Comparison of ENCODE assay signal across 13 cellular contexts in the genomic region with DNA sequence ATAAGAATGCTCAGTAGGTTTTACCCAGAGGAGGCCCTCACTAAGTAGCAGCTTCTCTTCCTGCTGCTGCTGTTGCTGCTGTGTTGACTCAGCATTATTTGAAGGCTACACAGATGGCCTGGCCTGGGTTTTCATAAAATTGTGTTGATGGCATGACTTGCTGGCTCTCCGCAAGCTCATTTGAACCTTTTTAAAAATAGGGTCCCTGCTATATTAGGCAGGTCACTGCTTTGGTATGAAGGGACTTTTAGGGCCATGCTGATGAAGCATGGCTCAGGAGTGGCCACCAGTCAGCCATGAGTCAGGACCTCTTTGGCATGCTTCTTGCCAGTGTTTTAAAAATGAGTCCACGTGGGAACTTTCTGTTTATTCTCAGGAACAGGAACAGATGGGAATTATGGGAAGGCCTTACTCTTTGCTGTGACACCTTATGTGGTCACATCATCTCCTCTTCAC.
DNase-seq lines count a peak whose midpoint lies in the region; ATAC-seq, FAIRE-seq and TF ChIP-seq lines count a peak whose summit lies in the region.
"Had no signal": no experiment of that assay in that cellular context is flagged by ENCODE, and none has a peak within 500 bp of the region (broad histone marks: within the 10 kb centered on the region; RNA-seq: fewer than 3 reads in every experiment).

No MANE protein-coding gene starts in this region.

- no peak overlapping the region for H2AFZ ChIP-seq in mesenchymal stem cell (ENCODE audit: low read depth, low read length)

- H3K4me3 ChIP-seq in AG10803 (ENCODE audit: low read length), result no peak overlapping the region
- no peak overlapping the region for H3K4me3 ChIP-seq in bronchial epithelial cell (ENCODE audit: low read depth, low read length)
- H3K4me3 ChIP-seq in mesenchymal stem cell (ENCODE audit: insufficient read depth in 1 of 2, low read depth in 1 of 2, low read length in 2 of 2), result no peak overlapping the region
- H3K4me3 ChIP-seq: cardiac muscle cell had no signal

- no peaks in the 10 kb centered on the region for H3K36me3 Mint-ChIP-seq in nephron progenitor cell (ENCODE audit: low read depth)
- H3K36me3 Mint-ChIP-seq: naive thymus-derived CD4-positive, alpha-beta T cell had no signal

- no peak overlapping the region for H2BK12ac ChIP-seq in mesenchymal stem cell (ENCODE audit: low read length in 2 of 2)

- H3K4me2 ChIP-seq in mesenchymal stem cell (ENCODE audit: low read length, poor library complexity, severe bottlenecking), result no peak overlapping the region

- 57% methylated on average over 1 of the region's 2 CpGs for WGBS in mesenchymal stem cell

- no peaks in the 10 kb centered on the region for H3K36me3 ChIP-seq in bronchial epithelial cell (ENCODE audit: control insufficient read depth, insufficient read depth, low read length)
- H3K36me3 ChIP-seq in mesenchymal stem cell (ENCODE audit: control insufficient read depth in 1 of 2, insufficient read depth in 2 of 2, low read depth in 1 of 2, low read length in 2 of 2), result no peaks in the 10 kb centered on the region
- H3K36me3 ChIP-seq: cardiac muscle cell had no signal

- no peak overlapping the region for H2BK15ac ChIP-seq in mesenchymal stem cell (ENCODE audit: low read depth, poor library complexity, severe bottlenecking)

- no peak overlapping the region for H4K91ac ChIP-seq in mesenchymal stem cell (ENCODE audit: low read length)

- no peak overlapping the region for H2BK120ac ChIP-seq in mesenchymal stem cell (ENCODE audit: low read depth, low read length)

- no peak overlapping the region for H3K27ac ChIP-seq in mesenchymal stem cell (ENCODE audit: low read length, poor library complexity, severe bottlenecking)
- H3K27ac ChIP-seq: cardiac muscle cell had no signal

- H3K27me3 ChIP-seq in bronchial epithelial cell (ENCODE audit: control insufficient read depth, insufficient read depth, low read length) (no peaks in the 10 kb centered on the region), mesenchymal stem cell (ENCODE audit: control insufficient read depth in 1 of 2, insufficient read depth in 1 of 2, low read length in 2 of 2) (no peaks in the 10 kb centered on the region)
- H3K27me3 ChIP-seq: cardiac muscle cell had no signal

- H3K9me3 Mint-ChIP-seq in nephron progenitor cell, result peaks cover 20% of the 10 kb centered on the region

- DNase-seq in AG10803 (ENCODE audit: low read depth), result peak; percentile 70
- DNase-seq in HT1080 (ENCODE audit: low read depth), result peak; percentile 56
- DNase-seq in bronchial epithelial cell (ENCODE audit: low read depth), result peak; percentile 60
- peak; percentile 60 for DNase-seq in mesenchymal stem cell
- DNase-seq in nephron progenitor cell, result no peak
- DNase-seq in SKM-1 (lab: John Stamatoyannopoulos, UW; ENCODE audit: unreplicated experiment), result no peak
- DNase-seq: head of caudate nucleus; naive thymus-derived CD4-positive, alpha-beta T cell had no signal

- no peaks in the 10 kb centered on the region for H3K9me3 ChIP-seq in mesenchymal stem cell (ENCODE audit: control insufficient read depth, low read length)

- no peak for FAIRE-seq in bronchial epithelial cell (lab: Jason Lieb, UNC)
- FAIRE-seq: urothelium cell line had no signal

- TF ChIP-seq CTCF in AG10803 (conservative IDR thresholded peaks at IDR 0.05; ENCODE audit: low read length) (no peak), bronchial epithelial cell (IDR thresholded peaks at IDR 0.05; ENCODE audit: insufficient read depth, low read length, severe bottlenecking) (no peak), nephron progenitor cell (IDR thresholded peaks at IDR 0.05) (no peak)

- peak overlapping the region; percentile 67 for H3K9ac ChIP-seq in mesenchymal stem cell (ENCODE audit: low read length)

- H2AK5ac ChIP-seq in mesenchymal stem cell (ENCODE audit: low read length, severe bottlenecking), result no peak overlapping the region

- no peak overlapping the region for H3K4me3 Mint-ChIP-seq in nephron progenitor cell
- H3K4me3 Mint-ChIP-seq: naive thymus-derived CD4-positive, alpha-beta T cell; T-helper 1 cell treated with Interleukin-12 subunit alpha and Interleukin-12 subunit beta and Interleukin-4 antibody, amounts not matched to agents 30 μg/mL and 1 μg/mL, for 36 hours had no signal

- no peaks in the 10 kb centered on the region for H3K79me1 ChIP-seq in mesenchymal stem cell (replicated peaks; ENCODE audit: low read length, poor library complexity, severe bottlenecking)

- peaks cover 5% of the 10 kb centered on the region for H3K4me1 Mint-ChIP-seq in nephron progenitor cell

- no peak overlapping the region for H3K27ac Mint-ChIP-seq in nephron progenitor cell
- H3K27ac Mint-ChIP-seq: naive thymus-derived CD4-positive, alpha-beta T cell; T-helper 1 cell treated with Interleukin-12 subunit alpha and Interleukin-12 subunit beta and Interleukin-4 antibody, amounts not matched to agents 30 μg/mL and 1 μg/mL, for 36 hours had no signal

- no peak overlapping the region for H3K4ac ChIP-seq in mesenchymal stem cell (ENCODE audit: low read depth in 1 of 2, low read length in 2 of 2)

- no peak overlapping the region for H3K23ac ChIP-seq in mesenchymal stem cell (ENCODE audit: low read length in 2 of 2)

- ATAC-seq in HG03469 (IDR thresholded peaks at IDR 0.05; ENCODE audit: unreplicated experiment) (no peak), HG02981 (IDR thresholded peaks at IDR 0.05; ENCODE audit: unreplicated experiment) (no peak)
- ATAC-seq: naive thymus-derived CD4-positive, alpha-beta T cell had no signal

- H3K27me3 Mint-ChIP-seq in nephron progenitor cell (ENCODE audit: low read depth, poor library complexity), result no peaks in the 10 kb centered on the region
- H3K27me3 Mint-ChIP-seq: naive thymus-derived CD4-positive, alpha-beta T cell had no signal

- H3K14ac ChIP-seq in mesenchymal stem cell (ENCODE audit: low read length in 2 of 2), result no peak overlapping the region

- H2BK5ac ChIP-seq in mesenchymal stem cell (ENCODE audit: low read depth, low read length, poor library complexity, severe bottlenecking), result no peak overlapping the region

- H3K18ac ChIP-seq in mesenchymal stem cell (ENCODE audit: low read depth in 1 of 2, low read length in 2 of 2), result no peak overlapping the region

- H4K8ac ChIP-seq in mesenchymal stem cell (ENCODE audit: low read length), result no peak overlapping the region

- H3K4me1 ChIP-seq in mesenchymal stem cell (ENCODE audit: control insufficient read depth, insufficient read depth, low read depth, low read length), result no peaks in the 10 kb centered on the region

Comparison
In these comparisons a context has a peak if more than half of its experiments do, and no peak if none do; other contexts are left out.
1. DNase-seq: peak in AG10803 (single experiment), HT1080 (single experiment), bronchial epithelial cell (single experiment) and mesenchymal stem cell (single experiment); none in nephron progenitor cell (single experiment) and SKM-1 (single experiment).